In genomic region chr10:59905735-59906416, GRCh38 we compare ENCODE assay signal across 1 cellular context.
TF ChIP-seq lines count a peak whose summit lies in the region.

No MANE protein-coding gene starts in this region.

TF ChIP-seq in SK-N-SH treated with all-trans-retinoic acid at 6 μM for 48 hours, 23 proteins besides CTCF, POLR2A, EP300 and RAD21 (continued from another document):
- no peak for TF ChIP-seq OSR1 (CRISPR knock-in tag; IDR thresholded peaks at IDR 0.05)
- TF ChIP-seq RARB (CRISPR knock-in tag; IDR thresholded peaks at IDR 0.05): no peak
- TF ChIP-seq CREB5 (CRISPR knock-in tag; IDR thresholded peaks at IDR 0.05; ENCODE audit: low read depth): no peak
- TF ChIP-seq ZNF70 (CRISPR knock-in tag; IDR thresholded peaks at IDR 0.05): no peak
- TF ChIP-seq ZC3H10 (CRISPR knock-in tag; IDR thresholded peaks at IDR 0.05): no peak
- no peak for TF ChIP-seq ZNF565 (CRISPR knock-in tag; conservative IDR thresholded peaks at IDR 0.05; ENCODE audit: low read depth)
- TF ChIP-seq, protein P1, sequence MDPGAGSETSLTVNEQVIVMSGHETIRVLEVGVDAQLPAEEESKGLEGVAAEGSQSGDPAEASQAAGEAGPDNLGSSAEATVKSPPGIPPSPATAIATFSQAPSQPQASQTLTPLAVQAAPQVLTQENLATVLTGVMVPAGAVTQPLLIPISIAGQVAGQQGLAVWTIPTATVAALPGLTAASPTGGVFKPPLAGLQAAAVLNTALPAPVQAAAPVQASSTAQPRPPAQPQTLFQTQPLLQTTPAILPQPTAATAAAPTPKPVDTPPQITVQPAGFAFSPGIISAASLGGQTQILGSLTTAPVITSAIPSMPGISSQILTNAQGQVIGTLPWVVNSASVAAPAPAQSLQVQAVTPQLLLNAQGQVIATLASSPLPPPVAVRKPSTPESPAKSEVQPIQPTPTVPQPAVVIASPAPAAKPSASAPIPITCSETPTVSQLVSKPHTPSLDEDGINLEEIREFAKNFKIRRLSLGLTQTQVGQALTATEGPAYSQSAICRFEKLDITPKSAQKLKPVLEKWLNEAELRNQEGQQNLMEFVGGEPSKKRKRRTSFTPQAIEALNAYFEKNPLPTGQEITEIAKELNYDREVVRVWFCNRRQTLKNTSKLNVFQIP (CRISPR knock-in tag; IDR thresholded peaks at IDR 0.05; ENCODE audit: borderline replicate concordance, low read depth): no peak
- TF ChIP-seq TCF4 (CRISPR knock-in tag; IDR thresholded peaks at IDR 0.05; ENCODE audit: borderline replicate concordance): no peak
- TF ChIP-seq SNAI2 (CRISPR knock-in tag; IDR thresholded peaks at IDR 0.05): no peak
- TF ChIP-seq, protein P2, sequence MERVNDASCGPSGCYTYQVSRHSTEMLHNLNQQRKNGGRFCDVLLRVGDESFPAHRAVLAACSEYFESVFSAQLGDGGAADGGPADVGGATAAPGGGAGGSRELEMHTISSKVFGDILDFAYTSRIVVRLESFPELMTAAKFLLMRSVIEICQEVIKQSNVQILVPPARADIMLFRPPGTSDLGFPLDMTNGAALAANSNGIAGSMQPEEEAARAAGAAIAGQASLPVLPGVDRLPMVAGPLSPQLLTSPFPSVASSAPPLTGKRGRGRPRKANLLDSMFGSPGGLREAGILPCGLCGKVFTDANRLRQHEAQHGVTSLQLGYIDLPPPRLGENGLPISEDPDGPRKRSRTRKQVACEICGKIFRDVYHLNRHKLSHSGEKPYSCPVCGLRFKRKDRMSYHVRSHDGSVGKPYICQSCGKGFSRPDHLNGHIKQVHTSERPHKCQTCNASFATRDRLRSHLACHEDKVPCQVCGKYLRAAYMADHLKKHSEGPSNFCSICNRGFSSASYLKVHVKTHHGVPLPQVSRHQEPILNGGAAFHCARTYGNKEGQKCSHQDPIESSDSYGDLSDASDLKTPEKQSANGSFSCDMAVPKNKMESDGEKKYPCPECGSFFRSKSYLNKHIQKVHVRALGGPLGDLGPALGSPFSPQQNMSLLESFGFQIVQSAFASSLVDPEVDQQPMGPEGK (CRISPR knock-in tag; IDR thresholded peaks at IDR 0.05; ENCODE audit: borderline replicate concordance): no peak
- TF ChIP-seq CSDC2 (CRISPR knock-in tag; IDR thresholded peaks at IDR 0.05): no peak
TF ChIP-seq in SK-N-SH treated with all-trans-retinoic acid at 6 μM for 48 hours: peak in this region for 0.
